In genomic region chr11:79834015-79834414, GRCh38 we compare ENCODE assay signal across 22 cellular contexts.
DNase-seq lines count a peak whose midpoint lies in the region; FAIRE-seq and TF ChIP-seq lines count a peak whose summit lies in the region.
"Had no signal": no experiment of that assay in that cellular context is flagged by ENCODE, and none has a peak within 500 bp of the region (broad histone marks: within the 10 kb centered on the region; RNA-seq: fewer than 3 reads in every experiment).

No MANE protein-coding gene starts in this region.

- H4K91ac ChIP-seq in neuronal stem cell (ENCODE audit: low read depth, low read length, poor library complexity): no peak overlapping the region

- H3K27me3 ChIP-seq in bronchial epithelial cell (ENCODE audit: control insufficient read depth, insufficient read depth, low read length) (no peaks in the 10 kb centered on the region), keratinocyte (ENCODE audit: control insufficient read depth, extremely low read depth, insufficient read depth, low read length) (no peaks in the 10 kb centered on the region), neuronal stem cell (ENCODE audit: control insufficient read depth in 3 of 3, insufficient read depth in 3 of 3, low read depth in 1 of 3, low read length in 3 of 3) (peaks cover 0 to 2% (median 0%) of the 10 kb centered on the region in 3 experiments)
- H3K27me3 ChIP-seq: BLaER1 treated with 17β-estradiol and CSF1 and Interleukin-3, amounts not matched to agents 10 nM and 100 nM had no signal

- H2AK5ac ChIP-seq in neuronal stem cell (ENCODE audit: low read depth, low read length): no peak overlapping the region

- no peaks in the 10 kb centered on the region for H3K9me1 ChIP-seq in keratinocyte (ENCODE audit: control insufficient read depth, extremely low read depth, insufficient read depth, low read length)

- H4K8ac ChIP-seq in neuronal stem cell (ENCODE audit: low read depth, low read length): no peak overlapping the region

- no peaks in the 10 kb centered on the region for H3K79me2 ChIP-seq in keratinocyte (ENCODE audit: control insufficient read depth, insufficient read depth, low read length)

- no peak overlapping the region for H2AFZ ChIP-seq in keratinocyte (ENCODE audit: control insufficient read depth, low read length)
- H2AFZ ChIP-seq in neuronal stem cell (ENCODE audit: low read length): no peak overlapping the region

- no peak overlapping the region for H3K9ac ChIP-seq in keratinocyte (ENCODE audit: control insufficient read depth, extremely low read depth, insufficient read depth, low read length)
- no peak overlapping the region for H3K9ac ChIP-seq in neuronal stem cell (ENCODE audit: low read depth, low read length, poor library complexity)
- H3K9ac ChIP-seq: BLaER1 treated with 17β-estradiol and CSF1 and Interleukin-3, amounts not matched to agents 10 nM and 100 nM had no signal

- dilution Hi-C loops in keratinocyte (cut with MboI; ENCODE audit: extremely low pct_ligation_motif_present, low sequenced_read_pairs): no loop called here

- H3K18ac ChIP-seq in neuronal stem cell (ENCODE audit: low read length): no peak overlapping the region

- H2BK120ac ChIP-seq in neuronal stem cell (ENCODE audit: low read depth, low read length): no peak overlapping the region

- no peaks in the 10 kb centered on the region for H3K4me1 ChIP-seq in keratinocyte (ENCODE audit: control insufficient read depth, extremely low read depth, insufficient read depth, low read length)
- H3K4me1 ChIP-seq in neuronal stem cell (ENCODE audit: control insufficient read depth in 2 of 2, insufficient read depth in 1 of 2, low read depth in 1 of 2, low read length in 2 of 2): no peaks in the 10 kb centered on the region
- H3K4me1 ChIP-seq: A549, Caco-2 had no signal

- H2BK15ac ChIP-seq in neuronal stem cell (ENCODE audit: low read length): no peak overlapping the region

- no peaks in the 10 kb centered on the region for H4K20me1 ChIP-seq in keratinocyte (ENCODE audit: control insufficient read depth, extremely low read depth, insufficient read depth, low read length)
- H4K20me1 ChIP-seq: BLaER1 treated with 17β-estradiol and CSF1 and Interleukin-3, amounts not matched to agents 10 nM and 100 nM had no signal

- peak; percentile 9 for DNase-seq in NCI-H526 treated with DMSO at 0.1 percent for 48 hours (lab: John Stamatoyannopoulos, UW)
- no peak for DNase-seq in NCI-H526 (lab: John Stamatoyannopoulos, UW)
- peak; percentile 73 for DNase-seq in bronchial epithelial cell (ENCODE audit: low read depth)
- peak; percentile 12 for DNase-seq in epithelial cell of prostate (ENCODE audit: low read depth, low spot score)
- DNase-seq in keratinocyte (ENCODE audit: low read depth, low spot score): no peak
- no peak for DNase-seq in neuronal stem cell (ENCODE audit: low spot score)
- no peak for DNase-seq in HCEC 1CT
- DNase-seq: AML-193; Caco-2; Calu3; CD4-positive, alpha-beta T cell; CD8-positive, alpha-beta T cell; DMS79 treated with DMSO at 0.1 percent for 48 hours; GF-D8 had no signal

- FAIRE-seq in bronchial epithelial cell (lab: Jason Lieb, UNC) (no peak), keratinocyte (lab: Jason Lieb, UNC) (no peak)
- FAIRE-seq: A549, D721Med, G401.6, GM12891, GM19239 had no signal

- H3K4ac ChIP-seq in neuronal stem cell (ENCODE audit: low read length): no peak overlapping the region

- WGBS in neuronal stem cell (ENCODE audit: extremely low coverage in 2 of 2, insufficient read length in 2 of 2, insufficient replicate concordance in 1 of 2), 2 donors: no CpG with 5 or more reads among the region's 1 CpG

- no peak overlapping the region for H3K4me3 ChIP-seq in bronchial epithelial cell (ENCODE audit: low read depth, low read length)
- H3K4me3 ChIP-seq in keratinocyte (ENCODE audit: control insufficient read depth in 2 of 3, extremely low read depth in 1 of 3, insufficient read depth in 2 of 3, low read depth in 1 of 3, low read length in 3 of 3): no peak overlapping the region
- no peak overlapping the region for H3K4me3 ChIP-seq in neuronal stem cell (ENCODE audit: low read length in 2 of 2)
- H3K4me3 ChIP-seq: A549; BLaER1 treated with 17β-estradiol and CSF1 and Interleukin-3, amounts not matched to agents 10 nM and 100 nM had no signal

- no peak overlapping the region for H2BK12ac ChIP-seq in neuronal stem cell (ENCODE audit: low read length)

- H2BK5ac ChIP-seq in neuronal stem cell (ENCODE audit: low read length): no peak overlapping the region

- no peak overlapping the region for H3K27ac ChIP-seq in epithelial cell of prostate
- no peak overlapping the region for H3K27ac ChIP-seq in keratinocyte (ENCODE audit: control insufficient read depth, insufficient read depth, low read length)
- H3K27ac ChIP-seq in neuronal stem cell (replicated peaks; ENCODE audit: low read length): no peak overlapping the region
- H3K27ac ChIP-seq: 22Rv1; A549; BLaER1 treated with 17β-estradiol and CSF1 and Interleukin-3, amounts not matched to agents 10 nM and 100 nM; C4-2B had no signal

- H3K36me3 ChIP-seq in bronchial epithelial cell (ENCODE audit: control insufficient read depth, insufficient read depth, low read length): no peaks in the 10 kb centered on the region
- H3K36me3 ChIP-seq in keratinocyte (ENCODE audit: control insufficient read depth in 2 of 2, extremely low read depth in 1 of 2, insufficient read depth in 2 of 2, low read length in 2 of 2): no peaks in the 10 kb centered on the region
- no peaks in the 10 kb centered on the region for H3K36me3 ChIP-seq in neuronal stem cell (replicated peaks in 1 of 2; ENCODE audit: control insufficient read depth in 2 of 2, insufficient read depth in 2 of 2, low read length in 2 of 2)
- H3K36me3 ChIP-seq: BLaER1 treated with 17β-estradiol and CSF1 and Interleukin-3, amounts not matched to agents 10 nM and 100 nM had no signal

- H3K9me3 ChIP-seq in keratinocyte (ENCODE audit: control insufficient read depth, low read depth, low read length) (no peaks in the 10 kb centered on the region), neuronal stem cell (replicated peaks in 1 of 2; ENCODE audit: control insufficient read depth in 2 of 2, insufficient read depth in 1 of 2, low read depth in 1 of 2, low read length in 2 of 2) (no peaks in the 10 kb centered on the region)
- H3K9me3 ChIP-seq: A549; BLaER1 treated with 17β-estradiol and CSF1 and Interleukin-3, amounts not matched to agents 10 nM and 100 nM; Caco-2 had no signal

- TF ChIP-seq CTCF in bronchial epithelial cell (IDR thresholded peaks at IDR 0.05; ENCODE audit: insufficient read depth, low read length, severe bottlenecking) (no peak), keratinocyte (optimal IDR thresholded peaks at IDR 0.05 in 1 of 3, IDR thresholded peaks at IDR 0.05 in 1 of 3, conservative IDR thresholded peaks at IDR 0.05 in 1 of 3; ENCODE audit: extremely low read depth in 1 of 3, insufficient read depth in 2 of 3, low read length in 3 of 3) (no peak)

- H3K23ac ChIP-seq in neuronal stem cell (ENCODE audit: low read depth, low read length, poor library complexity): no peak overlapping the region

- H3K4me2 ChIP-seq in keratinocyte (ENCODE audit: control insufficient read depth, extremely low read depth, insufficient read depth, low read depth, low read length) (peak overlapping the region; percentile 38), neuronal stem cell (ENCODE audit: insufficient read depth, low read length, poor library complexity, severe bottlenecking) (no peak overlapping the region)
- H3K4me2 ChIP-seq: A549; BLaER1 treated with 17β-estradiol and CSF1 and Interleukin-3, amounts not matched to agents 10 nM and 100 nM had no signal

- no peaks in the 10 kb centered on the region for H3K79me1 ChIP-seq in neuronal stem cell (ENCODE audit: low read depth, low read length)

- H3K14ac ChIP-seq in neuronal stem cell (ENCODE audit: low read length): no peak overlapping the region

Comparison
In these comparisons a context has a peak if more than half of its experiments do, and no peak if none do; other contexts are left out.
1. DNase-seq: peak in NCI-H526 treated with DMSO at 0.1 percent for 48 hours (single experiment), bronchial epithelial cell (single experiment) and epithelial cell of prostate (single experiment); none in NCI-H526 (0 of 2), keratinocyte (single experiment), neuronal stem cell (single experiment) and HCEC 1CT (single experiment).